Comparison of ENCODE assay signal across 23 cellular contexts in genomic region chr1:154174654-154175053, GRCh38. TPM values are rescaled to one million over a fixed set of nuclear protein-coding genes. Genes with fewer than 3 reads are reported as not detected.
DNase-seq lines count a peak whose midpoint lies in the region; ATAC-seq and TF ChIP-seq lines count a peak whose summit lies in the region.
"Had no signal": no experiment of that assay in that cellular context is flagged by ENCODE, and none has a peak within 500 bp of the region (broad histone marks: within the 10 kb centered on the region; RNA-seq: fewer than 3 reads in every experiment).

No MANE protein-coding gene starts in this region.

- intact Hi-C loops in activated naive CD4-positive, alpha-beta T cell treated with anti-CD3 and anti-CD28 coated beads for 36 hours (cut with micrococcal nuclease): no loop called here

- H2AFZ ChIP-seq in MM.1S (ENCODE audit: low read length): no peak overlapping the region
- H2AFZ ChIP-seq: GM23248 had no signal

- H3K27me3 Mint-ChIP-seq in activated naive CD4-positive, alpha-beta T cell treated with anti-CD3 and anti-CD28 coated beads, Interleukin-2, amount 50 U/mL, for 24 hours: no peaks in the 10 kb centered on the region
- H3K27me3 Mint-ChIP-seq in activated naive CD4-positive, alpha-beta T cell treated with anti-CD3 and anti-CD28 coated beads for 36 hours (ENCODE audit: low read depth): no peaks in the 10 kb centered on the region
- H3K27me3 Mint-ChIP-seq in stimulated activated memory B cell treated with anti-CD40 and anti-IgM and Interleukin-4, amounts not matched to agents 10 μg/mL and 1 μg/mL and 100 μg/mL, for 72 hours: no peaks in the 10 kb centered on the region
- H3K27me3 Mint-ChIP-seq in mesothelial cell of epicardium (ENCODE audit: low read depth): no peaks in the 10 kb centered on the region

- no peaks in the 10 kb centered on the region for H3K9me3 ChIP-seq in MM.1S (replicated peaks; ENCODE audit: insufficient read depth, low read length)

- TF ChIP-seq CTCF in MM.1S (IDR thresholded peaks at IDR 0.05; ENCODE audit: low read length) (no peak), mesothelial cell of epicardium (IDR thresholded peaks at IDR 0.05; ENCODE audit: unreplicated experiment) (no peak)

- peaks cover 77% of the 10 kb centered on the region for H3K4me1 Mint-ChIP-seq in activated naive CD4-positive, alpha-beta T cell treated with anti-CD3 and anti-CD28 coated beads, Interleukin-2, amount 50 U/mL, for 24 hours
- peaks cover 77% of the 10 kb centered on the region for H3K4me1 Mint-ChIP-seq in activated naive CD4-positive, alpha-beta T cell treated with anti-CD3 and anti-CD28 coated beads for 36 hours (ENCODE audit: low read depth)
- peaks cover 71% of the 10 kb centered on the region for H3K4me1 Mint-ChIP-seq in stimulated activated memory B cell treated with anti-CD40 and anti-IgM and Interleukin-4, amounts not matched to agents 10 μg/mL and 1 μg/mL and 100 μg/mL, for 72 hours
- H3K4me1 Mint-ChIP-seq in mesothelial cell of epicardium: peaks cover 32% of the 10 kb centered on the region

- H3K9me3 Mint-ChIP-seq in activated naive CD4-positive, alpha-beta T cell treated with anti-CD3 and anti-CD28 coated beads, Interleukin-2, amount 50 U/mL, for 24 hours: no peaks in the 10 kb centered on the region
- no peaks in the 10 kb centered on the region for H3K9me3 Mint-ChIP-seq in activated naive CD4-positive, alpha-beta T cell treated with anti-CD3 and anti-CD28 coated beads for 36 hours
- no peaks in the 10 kb centered on the region for H3K9me3 Mint-ChIP-seq in stimulated activated memory B cell treated with anti-CD40 and anti-IgM and Interleukin-4, amounts not matched to agents 10 μg/mL and 1 μg/mL and 100 μg/mL, for 72 hours
- no peaks in the 10 kb centered on the region for H3K9me3 Mint-ChIP-seq in mesothelial cell of epicardium
- H3K9me3 Mint-ChIP-seq: CD8-positive, alpha-beta T cell; H9 had no signal

- peaks cover 40% of the 10 kb centered on the region for H3K36me3 ChIP-seq in MM.1S (replicated peaks; ENCODE audit: insufficient read depth, low read length)

- CTCF ChIA-PET in activated naive CD4-positive, alpha-beta T cell treated with anti-CD3 and anti-CD28 coated beads for 36 hours (lab: Charles Lee): no interaction called here

- peaks cover 28% of the 10 kb centered on the region for H3K36me3 Mint-ChIP-seq in activated naive CD4-positive, alpha-beta T cell treated with anti-CD3 and anti-CD28 coated beads, Interleukin-2, amount 50 U/mL, for 24 hours
- H3K36me3 Mint-ChIP-seq in activated naive CD4-positive, alpha-beta T cell treated with anti-CD3 and anti-CD28 coated beads for 36 hours (ENCODE audit: low read depth): peaks cover 66% of the 10 kb centered on the region
- H3K36me3 Mint-ChIP-seq in stimulated activated memory B cell treated with anti-CD40 and anti-IgM and Interleukin-4, amounts not matched to agents 10 μg/mL and 1 μg/mL and 100 μg/mL, for 72 hours: peaks cover 73% of the 10 kb centered on the region
- peaks cover 34% of the 10 kb centered on the region for H3K36me3 Mint-ChIP-seq in mesothelial cell of epicardium

- peak; percentile 56 for ATAC-seq in GM19463 (IDR thresholded peaks at IDR 0.05; ENCODE audit: unreplicated experiment)
- ATAC-seq in stimulated activated memory B cell treated with anti-CD40 and anti-IgM and Interleukin-4, amounts not matched to agents 10 μg/mL and 1 μg/mL and 100 μg/mL, for 72 hours: no peak
- ATAC-seq in HG03039 (IDR thresholded peaks at IDR 0.05; ENCODE audit: unreplicated experiment): no peak
- ATAC-seq in GM21825 (IDR thresholded peaks at IDR 0.05; ENCODE audit: unreplicated experiment): no peak
- ATAC-seq: CD8-positive, alpha-beta T cell had no signal

- no peak overlapping the region for H3K4me3 Mint-ChIP-seq in activated naive CD4-positive, alpha-beta T cell treated with anti-CD3 and anti-CD28 coated beads, Interleukin-2, amount 50 U/mL, for 24 hours
- no peak overlapping the region for H3K4me3 Mint-ChIP-seq in activated naive CD4-positive, alpha-beta T cell treated with anti-CD3 and anti-CD28 coated beads for 36 hours
- no peak overlapping the region for H3K4me3 Mint-ChIP-seq in stimulated activated memory B cell treated with anti-CD40 and anti-IgM and Interleukin-4, amounts not matched to agents 10 μg/mL and 1 μg/mL and 100 μg/mL, for 72 hours
- H3K4me3 Mint-ChIP-seq in mesothelial cell of epicardium: no peak overlapping the region
- H3K4me3 Mint-ChIP-seq: CD8-positive, alpha-beta T cell; H9 had no signal

- peak overlapping the region; percentile 51 for H3K27ac Mint-ChIP-seq in activated naive CD4-positive, alpha-beta T cell treated with anti-CD3 and anti-CD28 coated beads, Interleukin-2, amount 50 U/mL, for 24 hours
- no peak overlapping the region for H3K27ac Mint-ChIP-seq in activated naive CD4-positive, alpha-beta T cell treated with anti-CD3 and anti-CD28 coated beads for 36 hours
- peak overlapping the region; percentile 42 for H3K27ac Mint-ChIP-seq in stimulated activated memory B cell treated with anti-CD40 and anti-IgM and Interleukin-4, amounts not matched to agents 10 μg/mL and 1 μg/mL and 100 μg/mL, for 72 hours
- H3K27ac Mint-ChIP-seq in mesothelial cell of epicardium: no peak overlapping the region
- H3K27ac Mint-ChIP-seq: H9 had no signal

- no peak overlapping the region for H3K9ac ChIP-seq in MM.1S (ENCODE audit: low read length)
- H3K9ac ChIP-seq: GM23248 had no signal

- H3K9me2 ChIP-seq in MM.1S (replicated peaks; ENCODE audit: insufficient read depth, low read length): no peaks in the 10 kb centered on the region

- peaks cover 69% of the 10 kb centered on the region for H4K20me1 ChIP-seq in MM.1S (ENCODE audit: insufficient read depth, low read length)

- no peak for DNase-seq in activated naive CD4-positive, alpha-beta T cell treated with anti-CD3 and anti-CD28 coated beads for 36 hours
- DNase-seq in MM.1S: peak; percentile 41
- DNase-seq in mesothelial cell of epicardium (ENCODE audit: low spot score in 2 of 2, unreplicated experiment in 2 of 2): no peak
- DNase-seq: 8988T; C1 segment of cervical spinal cord; CD8-positive, alpha-beta T cell; DND-41; GM23248; H9; Karpas-422; NCI-H1417; NCI-H187; NCI-H446; NCI-H526; Right ventricle myocardium superior had no signal

- H3K27ac ChIP-seq in MM.1S (ENCODE audit: low read length): peak overlapping the region; percentile 18; the same call in 1 of the 2 replicates
- H3K27ac ChIP-seq: GM23248 had no signal

- no peak overlapping the region for H3K4me3 ChIP-seq in MM.1S (ENCODE audit: low read length)
- H3K4me3 ChIP-seq: GM23248 had no signal

- H3K4me2 ChIP-seq in MM.1S (ENCODE audit: low read depth, low read length): no peak overlapping the region

- peaks cover 34% of the 10 kb centered on the region for H3K4me1 ChIP-seq in MM.1S (ENCODE audit: low read length)

- peaks cover 97% of the 10 kb centered on the region for H3K79me2 ChIP-seq in MM.1S (ENCODE audit: low read length)

- H3K27me3 ChIP-seq in MM.1S (replicated peaks; ENCODE audit: insufficient read depth, low read length): no peaks in the 10 kb centered on the region

- H3F3A ChIP-seq in MM.1S (ENCODE audit: insufficient read depth, low read length): peaks cover 19% of the 10 kb centered on the region

RNA-seq across cellular contexts. Expression of gene TPM3, which starts 17.2 kb away (rescaled TPM):
- 100 to 1,000 TPM; 587 to 611 TPM for total RNA-seq in activated naive CD4-positive, alpha-beta T cell treated with anti-CD3 and anti-CD28 coated beads for 36 hours
- total RNA-seq in mesothelial cell of epicardium: 194 to 208 TPM (median 197 TPM) in 3 replicates

RNA-seq across cellular contexts. Expression of gene NUP210L, which starts 19.8 kb away (rescaled TPM):
- under 1 TPM; 0.02 to 0.05 TPM for total RNA-seq in activated naive CD4-positive, alpha-beta T cell treated with anti-CD3 and anti-CD28 coated beads for 36 hours
- total RNA-seq in mesothelial cell of epicardium: 0.04 to 0.07 TPM (median 0.07 TPM) in 3 replicates
- total RNA-seq: M059J, RPMI7951, SK-MEL-5 had no signal

RNA-seq across cellular contexts. Expression of gene CFAP141, which starts 31.5 kb away (rescaled TPM):
- not detected for total RNA-seq in activated naive CD4-positive, alpha-beta T cell treated with anti-CD3 and anti-CD28 coated beads for 36 hours
- total RNA-seq in mesothelial cell of epicardium: not detected in 3 replicates
- total RNA-seq: CD8-positive, alpha-beta T cell; GM23248; H9; M059J; Right ventricle myocardium superior; RPMI7951; SK-MEL-5 had no signal

RNA-seq across cellular contexts. Expression of gene UBAP2L, which starts 46.1 kb away (rescaled TPM):
- 100 to 1,000 TPM; 154 to 164 TPM for total RNA-seq in activated naive CD4-positive, alpha-beta T cell treated with anti-CD3 and anti-CD28 coated beads for 36 hours
- total RNA-seq in mesothelial cell of epicardium: 265 to 283 TPM (median 271 TPM) in 3 replicates

Comparison
In these comparisons a context has a peak if more than half of its experiments do, and no peak if none do; other contexts are left out.
1. H3K27ac Mint-ChIP-seq: peak in activated naive CD4-positive, alpha-beta T cell treated with anti-CD3 and anti-CD28 coated beads, Interleukin-2, amount 50 U/mL, for 24 hours (single experiment) and stimulated activated memory B cell treated with anti-CD40 and anti-IgM and Interleukin-4, amounts not matched to agents 10 μg/mL and 1 μg/mL and 100 μg/mL, for 72 hours (single experiment); none in activated naive CD4-positive, alpha-beta T cell treated with anti-CD3 and anti-CD28 coated beads for 36 hours (single experiment) and mesothelial cell of epicardium (single experiment).